ENCODE assay signal across 11 cellular contexts in genomic region chr6:99993533-99994251, GRCh38. TPM values are rescaled to one million over a fixed set of nuclear protein-coding genes. Genes with fewer than 3 reads are reported as not detected.
DNase-seq lines count a peak whose midpoint lies in the region; ATAC-seq and TF ChIP-seq lines count a peak whose summit lies in the region.
"Had no signal": no experiment of that assay in that cellular context is flagged by ENCODE, and none has a peak within 500 bp of the region (broad histone marks: within the 10 kb centered on the region; RNA-seq: fewer than 3 reads in every experiment).

TSS of gene MCHR2 (minus strand) at chr6:99994223. CDS start at chr6:99956147, 38,076 bp downstream.

- peak within 1 kb of the TSS; percentile 42 for H3K9ac ChIP-seq in skeletal muscle satellite cell (ENCODE audit: low read depth, low read length)

- H3K27me3 Mint-ChIP-seq in GM23338 (ENCODE audit: insufficient read depth, low read depth, poor library complexity), result peaks cover 19% of the 10 kb centered on the region

- H3K27ac ChIP-seq in GM23338 (ENCODE audit: low read depth), result no peak within 1 kb of the TSS

- in situ Hi-C loops in astrocyte of the spinal cord (cut with HindIII; ENCODE audit: low sequenced_read_pairs), result no loop called here

- peaks cover 5% of the 10 kb centered on the region; the same call in 2 of the 3 replicates for H3K4me1 Mint-ChIP-seq in GM23338

- H3K27me3 ChIP-seq in GM23338 (ENCODE audit: insufficient read depth), result peaks cover 47% of the 10 kb centered on the region
- H3K27me3 ChIP-seq in skeletal muscle satellite cell (ENCODE audit: control insufficient read depth, insufficient read depth, low read length), result peaks cover 10% of the 10 kb centered on the region

- H3K4me2 ChIP-seq in GM23338, result peak within 1 kb of the TSS; percentile 93
- H3K4me2 ChIP-seq in skeletal muscle satellite cell (ENCODE audit: low read length), result peak within 1 kb of the TSS; percentile 87

- H3K9me2 ChIP-seq in GM23338 (ENCODE audit: insufficient read depth), result no peaks in the 10 kb centered on the region

- H3K36me3 ChIP-seq in GM23338 (ENCODE audit: insufficient read depth), result no peaks in the 10 kb centered on the region
- no peaks in the 10 kb centered on the region for H3K36me3 ChIP-seq in skeletal muscle satellite cell (ENCODE audit: insufficient read depth, low read length)

- no peaks in the 10 kb centered on the region for H4K20me1 ChIP-seq in GM23338 (replicated peaks; ENCODE audit: insufficient read depth)

- DNase-seq in GM23338 (ENCODE audit: low spot score) (peak; percentile 71), astrocyte of the spinal cord (ENCODE audit: low read depth, low spot score) (no peak), iPS-NIHi7 (ENCODE audit: extremely low spot score) (peak; percentile 54), middle frontal gyrus (ENCODE audit: extremely low spot score, low spot score) (no peak), NCI-H2081 (lab: John Stamatoyannopoulos, UW) (no peak)
- DNase-seq: NCI-H510A treated with DMSO at 0.1 percent for 48 hours had no signal

- H3K36me3 Mint-ChIP-seq in GM23338 (ENCODE audit: low read depth), result no peaks in the 10 kb centered on the region

- no peaks in the 10 kb centered on the region for H3K9me3 Mint-ChIP-seq in GM23338

- H3K27ac Mint-ChIP-seq in GM23338, result no peak within 1 kb of the TSS

- no peaks in the 10 kb centered on the region for H3K9me3 ChIP-seq in skeletal muscle satellite cell (replicated peaks; ENCODE audit: low read length)

- peak; percentile 93 for ATAC-seq in GM23338
- ATAC-seq in GM21390 (IDR thresholded peaks at IDR 0.05; ENCODE audit: unreplicated experiment), result no peak
- no peak for ATAC-seq in HG03280 (IDR thresholded peaks at IDR 0.05; ENCODE audit: unreplicated experiment)

- TF ChIP-seq CTCF in GM23338 (conservative IDR thresholded peaks at IDR 0.05; ENCODE audit: low read depth in 2 of 2) (no peak), astrocyte of the spinal cord (IDR thresholded peaks at IDR 0.05; ENCODE audit: low read depth, low read length) (no peak)

- peaks cover 9% of the 10 kb centered on the region; the same call in 1 of the 2 replicates for H3K4me1 ChIP-seq in GM23338 (ENCODE audit: insufficient read depth)
- no peaks in the 10 kb centered on the region for H3K4me1 ChIP-seq in skeletal muscle satellite cell (ENCODE audit: control insufficient read depth, insufficient read depth, low read length)

- H3K4me3 ChIP-seq in GM23338 (peak within 1 kb of the TSS; percentile 79), astrocyte of the spinal cord (ENCODE audit: low read depth, low read length) (peak within 1 kb of the TSS; percentile 22), skeletal muscle satellite cell (ENCODE audit: low read length) (peak within 1 kb of the TSS; percentile 74)

- H3K79me2 ChIP-seq in GM23338 (replicated peaks; ENCODE audit: insufficient read depth), result no peaks in the 10 kb centered on the region

- peak within 1 kb of the TSS; percentile 97 for H2AFZ ChIP-seq in GM23338

- H3K4me3 Mint-ChIP-seq in GM23338, result peak within 1 kb of the TSS; percentile 90

- H3F3A ChIP-seq in GM23338 (replicated peaks; ENCODE audit: low read depth), result no peaks in the 10 kb centered on the region

TF ChIP-seq in GM23338, 12 proteins besides CTCF, POLR2A, EP300 and RAD21:
- no peak for TF ChIP-seq STAT1 (IDR thresholded peaks at IDR 0.05; ENCODE audit: unreplicated experiment)
TF ChIP-seq in GM23338: peak in this region for 0.

RNA-seq across cellular contexts. Expression of gene MCHR2, which starts in this region (rescaled TPM):
- not detected in 2 replicates for total RNA-seq in GM23338 (2014; rRNA removed; shearing (Covaris generic))
- not detected in 2 replicates for polyA plus RNA-seq in GM23338 (2016; fragmentation: Nextera tagmentation; extraction: Ambion mirVana)
- total RNA-seq in skeletal muscle satellite cell (2012; rRNA removed), result not detected in 2 replicates
- total RNA-seq: activated CD8-positive, alpha-beta memory T cell treated with anti-CD3 and anti-CD28 coated beads for 36 hours; HT1080 had no signal

Comparison
In these comparisons a context has a peak if more than half of its experiments do, and no peak if none do; other contexts are left out.
1. Peak in DNase-seq, ATAC-seq, H3K4me3 ChIP-seq and H3K4me2 ChIP-seq in GM23338; RNA of the gene not detected or under 1 TPM.
2. H3K4me3 ChIP-seq: peak in every context shown above with its lines; median percentile 79 in GM23338; 74 in skeletal muscle satellite cell; 22 in astrocyte of the spinal cord.